In genomic region chr9:136545966-136546696, GRCh38 we compare ENCODE assay signal across 8 cellular contexts. TPM values are rescaled to one million over a fixed set of nuclear protein-coding genes. Genes with fewer than 3 reads are reported as not detected.
DNase-seq lines count a peak whose midpoint lies in the region; ATAC-seq and TF ChIP-seq lines count a peak whose summit lies in the region.

Gene NOTCH1, minus strand, starts transcription at chr9:136546048. Its CDS starts 262 bp downstream, at chr9:136545786.

- H3K4me3 ChIP-seq in dorsolateral prefrontal cortex: peak within 1 kb of the TSS; percentile 58 to 88 (median 76)
- peak within 1 kb of the TSS; percentile 54 for H3K4me3 ChIP-seq in lower leg skin (ENCODE audit: low read depth, poor library complexity, severe bottlenecking)

- DNase-seq in 8988T (peak; percentile 97), NCI-H2227 treated with DMSO at 0.1 percent for 48 hours (lab: John Stamatoyannopoulos, UW) (peak; percentile 22), dorsolateral prefrontal cortex (peak; percentile 28 to 86 (median 74)), lower leg skin (ENCODE audit: low spot score in 2 of 2) (peak; percentile 89 to 98)
- DNase-seq in activated CD4-positive, alpha-beta T cell treated with anti-CD3 and anti-CD28 coated beads, Interleukin-2, amount 50 U/mL, for 4 hours: peak; percentile 81 to 87
- DNase-seq in stimulated activated CD4-positive, alpha-beta T cell treated with anti-CD3 and anti-CD28 coated beads, Interleukin-4, amount 100 ng/mL, for 48 hours (ENCODE audit: low read depth in 2 of 2): peak; percentile 83 to 90

- TF ChIP-seq CTCF in dorsolateral prefrontal cortex (IDR thresholded peaks at IDR 0.05 in 54 of 56, conservative IDR thresholded peaks at IDR 0.05 in 2 of 56; ENCODE audit: low read depth in 1 of 56, partially characterized antibody in 56 of 56) (peak in 10 of 56 donors; percentile 4 to 31 (median 10)), lower leg skin (IDR thresholded peaks at IDR 0.05) (no peak)

- peaks cover 0 to 17% (median 0%) of the 10 kb centered on the region in 45 donors for H3K27me3 ChIP-seq in dorsolateral prefrontal cortex

- peak within 1 kb of the TSS; percentile 69 to 98 (median 94) for H3K27ac ChIP-seq in dorsolateral prefrontal cortex

- TF ChIP-seq POLR2A in GM18505 (IDR thresholded peaks at IDR 0.05; ENCODE audit: borderline replicate concordance, extremely low read depth, insufficient read depth, insufficient read length): peak; percentile 51
- no peak for TF ChIP-seq POLR2A in lower leg skin (IDR thresholded peaks at IDR 0.05)

- ATAC-seq in GM18505 (IDR thresholded peaks at IDR 0.05; ENCODE audit: unreplicated experiment) (peak; percentile 62), HG02970 (IDR thresholded peaks at IDR 0.05; ENCODE audit: low FRiP score, unreplicated experiment) (peak; percentile 58)

- WGBS in lower leg skin, 2 donors: 0 to 2% methylated on average over 37 to 47 of the region's 94 CpGs

- intact Hi-C loops in dorsolateral prefrontal cortex (cut with DNase I) (loop anchor here (1.0 to 5.0 kb wide), 6 partner anchors 20 to 79 kb away; no protein-coding TSS in a partner anchor), lower leg skin (cut with DNase I; ENCODE audit: low total_unique reads) (no loop called here)

RNA-seq across cellular contexts. Expression of gene NOTCH1, which starts in this region (rescaled TPM):
- total RNA-seq in dorsolateral prefrontal cortex: 10 to 100 TPM; 24.0 to 92.1 (median 38.8) TPM
- 10 to 100 TPM; 79.7 to 95.3 (median 82.8) TPM for total RNA-seq in lower leg skin

Comparison
In these comparisons a context has a peak if more than half of its experiments do, and no peak if none do; other contexts are left out.
1. Peak in every context shown above with its lines: DNase-seq, ATAC-seq, H3K4me3 ChIP-seq and H3K27ac ChIP-seq.
2. DNase-seq: peak in every context shown above with its lines; median percentile 97 in 8988T; 94 in lower leg skin; 86 in stimulated activated CD4-positive, alpha-beta T cell treated with anti-CD3 and anti-CD28 coated beads, Interleukin-4, amount 100 ng/mL, for 48 hours; 84 in activated CD4-positive, alpha-beta T cell treated with anti-CD3 and anti-CD28 coated beads, Interleukin-2, amount 50 U/mL, for 4 hours; 74 in dorsolateral prefrontal cortex; 22 in NCI-H2227 treated with DMSO at 0.1 percent for 48 hours.